ENCODE assay signal across 11 cellular contexts in genomic region chr9:111728617-111729366, GRCh38.
A peak's percentile ranks its signal among the peaks of the same experiment; 100 is the strongest.
DNase-seq lines count a peak whose midpoint lies in the region; TF ChIP-seq lines count a peak whose summit lies in the region.
"Had no signal": no experiment of that assay in that cellular context is flagged by ENCODE, and none has a peak within 500 bp of the region (broad histone marks: within the 10 kb centered on the region; RNA-seq: fewer than 3 reads in every experiment).

No MANE protein-coding gene starts in this region.

- no peaks in the 10 kb centered on the region for H3K27me3 Mint-ChIP-seq in nephron progenitor cell (ENCODE audit: low read depth, poor library complexity)
- H3K27me3 Mint-ChIP-seq: activated CD8-positive, alpha-beta memory T cell treated with anti-CD3 and anti-CD28 coated beads, Interleukin-2, amount 10 ng/mL, durations not matched to agents 7 days and 5 days had no signal

- H3K9me3 Mint-ChIP-seq in nephron progenitor cell = peaks cover 36% of the 10 kb centered on the region

- DNase-seq in GM03348 (ENCODE audit: low spot score) (peak; percentile 42), NCI-H460 (ENCODE audit: extremely low read depth, low read depth) (peak; percentile 40), dermis blood vessel endothelial cell (peak; percentile 28), pulmonary artery endothelial cell (ENCODE audit: low read depth, low spot score) (peak; percentile 11), NCI-H510A treated with DMSO at 0.1 percent for 48 hours (lab: John Stamatoyannopoulos, UW) (no peak), nephron progenitor cell (no peak), hippocampal formation (lab: John Stamatoyannopoulos, UW) (no peak), T-helper 9 cell (no peak)
- DNase-seq: activated CD8-positive, alpha-beta memory T cell treated with anti-CD3 and anti-CD28 coated beads, Interleukin-2, amount 10 ng/mL, durations not matched to agents 7 days and 5 days; central memory CD4-positive, alpha-beta T cell had no signal

- H3K36me3 Mint-ChIP-seq in nephron progenitor cell (ENCODE audit: low read depth) = peaks cover 27% of the 10 kb centered on the region

- H3K4me3 Mint-ChIP-seq in nephron progenitor cell = no peak overlapping the region
- H3K4me3 Mint-ChIP-seq: activated CD8-positive, alpha-beta memory T cell treated with anti-CD3 and anti-CD28 coated beads, Interleukin-2, amount 10 ng/mL, durations not matched to agents 7 days and 5 days; neural progenitor cell had no signal

- TF ChIP-seq CTCF in nephron progenitor cell (IDR thresholded peaks at IDR 0.05) = no peak

- H3K27ac Mint-ChIP-seq in nephron progenitor cell = no peak overlapping the region
- H3K27ac Mint-ChIP-seq: activated CD8-positive, alpha-beta memory T cell treated with anti-CD3 and anti-CD28 coated beads, Interleukin-2, amount 10 ng/mL, durations not matched to agents 7 days and 5 days; neural progenitor cell had no signal

- no peaks in the 10 kb centered on the region for H3K4me1 Mint-ChIP-seq in nephron progenitor cell
- H3K4me1 Mint-ChIP-seq: neural progenitor cell had no signal

Comparison
In these comparisons a context has a peak if more than half of its experiments do, and no peak if none do; other contexts are left out.
1. DNase-seq: peak in GM03348 (single experiment), NCI-H460 (single experiment), dermis blood vessel endothelial cell (single experiment) and pulmonary artery endothelial cell (single experiment); none in NCI-H510A treated with DMSO at 0.1 percent for 48 hours (single experiment), nephron progenitor cell (single experiment), hippocampal formation (0 of 2) and T-helper 9 cell (single experiment).